Comparison of ENCODE assay signal across 31 cellular contexts in the genomic region with DNA sequence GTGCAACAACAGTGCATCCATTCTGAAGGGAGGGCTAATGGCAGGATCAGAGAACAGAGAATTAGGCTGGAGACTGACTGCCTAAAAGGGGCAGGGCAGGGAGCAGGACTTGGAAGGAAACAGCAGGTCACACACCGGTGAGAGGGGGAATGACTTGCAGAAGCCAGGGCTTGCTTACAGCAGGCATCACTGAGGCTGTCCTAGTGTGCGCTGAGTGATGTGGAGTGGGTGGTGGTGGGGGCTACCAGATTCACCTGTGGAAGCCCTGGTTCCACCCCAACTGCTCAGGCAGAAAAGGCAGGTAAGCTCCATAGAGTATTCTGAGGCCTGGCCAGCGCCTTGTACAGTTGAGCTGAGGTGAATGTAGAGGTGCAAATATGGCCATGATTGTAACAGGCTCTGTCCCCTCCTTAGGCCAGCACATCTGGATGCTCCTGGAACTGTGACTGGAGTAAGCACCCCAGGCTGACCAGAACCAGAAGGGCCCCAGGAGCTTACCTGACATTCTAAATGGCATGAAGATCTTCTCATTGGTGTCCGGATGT.
"Had no signal": no experiment of that assay in that cellular context is flagged by ENCODE, and none has a peak within 500 bp of the region (broad histone marks: within the 10 kb centered on the region; RNA-seq: fewer than 3 reads in every experiment).

No MANE protein-coding gene starts in this region.

- H3K27me3 ChIP-seq: ascending aorta, cardiac muscle cell, colonic mucosa, gastrocnemius medialis, neutrophil, suprapubic skin, tibial nerve had no signal

- H3K27me3 Mint-ChIP-seq: activated CD4-positive, alpha-beta memory T cell treated with anti-CD3 and anti-CD28 coated beads, Interleukin-2, amount 10 ng/mL, durations not matched to agents 7 days and 5 days; activated CD4-positive, alpha-beta T cell treated with anti-CD3 and anti-CD28 coated beads, Interleukin-2, amount 10 ng/mL, durations not matched to agents 7 days and 5 days; activated naive CD8-positive, alpha-beta T cell treated with anti-CD3 and anti-CD28 coated beads, Interleukin-2, amount 10 ng/mL, durations not matched to agents 7 days and 5 days; activated T-cell treated with anti-CD3 and anti-CD28 coated beads, Interleukin-2, amount 50 U/mL, for 24 hours; brain; stimulated activated naive B cell treated with anti-CD40 and anti-IgM and Interleukin-4, amounts not matched to agents 10 μg/mL and 1 μg/mL and 100 μg/mL, for 72 hours; T-helper 17 cell had no signal

- H3K4me3 ChIP-seq: ascending aorta, cardiac muscle cell, colonic mucosa, gastrocnemius medialis, lower lobe of right lung, prostate gland, smooth muscle cell, suprapubic skin, tibial nerve had no signal

- H3K4me1 Mint-ChIP-seq: activated CD4-positive, alpha-beta memory T cell treated with anti-CD3 and anti-CD28 coated beads, Interleukin-2, amount 10 ng/mL, durations not matched to agents 7 days and 5 days; activated CD4-positive, alpha-beta T cell treated with anti-CD3 and anti-CD28 coated beads, Interleukin-2, amount 10 ng/mL, durations not matched to agents 7 days and 5 days; activated naive CD4-positive, alpha-beta T cell treated with anti-CD3 and anti-CD28 coated beads, Interleukin-2, amount 10 ng/mL, durations not matched to agents 7 days and 5 days; activated naive CD8-positive, alpha-beta T cell treated with anti-CD3 and anti-CD28 coated beads, Interleukin-2, amount 10 ng/mL, durations not matched to agents 7 days and 5 days; brain; immature natural killer cell; natural killer cell; T-helper 17 cell had no signal

- H3K27ac ChIP-seq: cardiac muscle cell, colonic mucosa, gastrocnemius medialis, lower lobe of right lung, neutrophil, prostate gland, suprapubic skin had no signal

- ATAC-seq: gastrocnemius medialis; lower lobe of right lung; natural killer cell; stimulated activated naive B cell treated with anti-CD40 and anti-IgM and Interleukin-4, amounts not matched to agents 10 μg/mL and 1 μg/mL and 100 μg/mL, for 72 hours; T-helper 17 cell; WTC11 had no signal

- H3K9me3 Mint-ChIP-seq: activated CD4-positive, alpha-beta memory T cell treated with anti-CD3 and anti-CD28 coated beads, Interleukin-2, amount 10 ng/mL, durations not matched to agents 7 days and 5 days; activated CD4-positive, alpha-beta T cell treated with anti-CD3 and anti-CD28 coated beads, Interleukin-2, amount 10 ng/mL, durations not matched to agents 7 days and 5 days; activated naive CD4-positive, alpha-beta T cell treated with anti-CD3 and anti-CD28 coated beads, Interleukin-2, amount 10 ng/mL, durations not matched to agents 7 days and 5 days; activated naive CD8-positive, alpha-beta T cell treated with anti-CD3 and anti-CD28 coated beads, Interleukin-2, amount 10 ng/mL, durations not matched to agents 7 days and 5 days; activated T-cell treated with anti-CD3 and anti-CD28 coated beads, Interleukin-2, amount 50 U/mL, for 24 hours; immature natural killer cell; natural killer cell; stimulated activated naive B cell treated with anti-CD40 and anti-IgM and Interleukin-4, amounts not matched to agents 10 μg/mL and 1 μg/mL and 100 μg/mL, for 72 hours had no signal

- H3K27ac Mint-ChIP-seq: activated CD4-positive, alpha-beta memory T cell treated with anti-CD3 and anti-CD28 coated beads, Interleukin-2, amount 10 ng/mL, durations not matched to agents 7 days and 5 days; activated CD4-positive, alpha-beta T cell treated with anti-CD3 and anti-CD28 coated beads, Interleukin-2, amount 10 ng/mL, durations not matched to agents 7 days and 5 days; activated naive CD4-positive, alpha-beta T cell treated with anti-CD3 and anti-CD28 coated beads, Interleukin-2, amount 10 ng/mL, durations not matched to agents 7 days and 5 days; activated naive CD8-positive, alpha-beta T cell treated with anti-CD3 and anti-CD28 coated beads, Interleukin-2, amount 10 ng/mL, durations not matched to agents 7 days and 5 days; activated T-cell treated with anti-CD3 and anti-CD28 coated beads, Interleukin-2, amount 50 U/mL, for 24 hours; brain; immature natural killer cell; natural killer cell; stimulated activated naive B cell treated with anti-CD40 and anti-IgM and Interleukin-4, amounts not matched to agents 10 μg/mL and 1 μg/mL and 100 μg/mL, for 72 hours; T-helper 17 cell; WTC11 had no signal

- H3K36me3 ChIP-seq: ascending aorta, cardiac muscle cell, colonic mucosa, lower lobe of right lung, prostate gland had no signal

- H3K4me3 Mint-ChIP-seq: activated CD4-positive, alpha-beta memory T cell treated with anti-CD3 and anti-CD28 coated beads, Interleukin-2, amount 10 ng/mL, durations not matched to agents 7 days and 5 days; activated CD4-positive, alpha-beta T cell treated with anti-CD3 and anti-CD28 coated beads, Interleukin-2, amount 10 ng/mL, durations not matched to agents 7 days and 5 days; activated naive CD4-positive, alpha-beta T cell treated with anti-CD3 and anti-CD28 coated beads, Interleukin-2, amount 10 ng/mL, durations not matched to agents 7 days and 5 days; activated naive CD8-positive, alpha-beta T cell treated with anti-CD3 and anti-CD28 coated beads, Interleukin-2, amount 10 ng/mL, durations not matched to agents 7 days and 5 days; activated T-cell treated with anti-CD3 and anti-CD28 coated beads, Interleukin-2, amount 50 U/mL, for 24 hours; brain; immature natural killer cell; natural killer cell; stimulated activated naive B cell treated with anti-CD40 and anti-IgM and Interleukin-4, amounts not matched to agents 10 μg/mL and 1 μg/mL and 100 μg/mL, for 72 hours; T-helper 17 cell; WTC11 had no signal

- H3K9me3 ChIP-seq: ascending aorta, colonic mucosa, gastrocnemius medialis, lower lobe of right lung, neutrophil, prostate gland, suprapubic skin, tibial nerve had no signal

- H3K4me1 ChIP-seq: colonic mucosa, gastrocnemius medialis, lower lobe of right lung, prostate gland, suprapubic skin had no signal

- H3K36me3 Mint-ChIP-seq: activated naive CD4-positive, alpha-beta T cell treated with anti-CD3 and anti-CD28 coated beads, Interleukin-2, amount 10 ng/mL, durations not matched to agents 7 days and 5 days; activated naive CD8-positive, alpha-beta T cell treated with anti-CD3 and anti-CD28 coated beads, Interleukin-2, amount 10 ng/mL, durations not matched to agents 7 days and 5 days; natural killer cell; WTC11 had no signal

- DNase-seq: activated CD4-positive, alpha-beta memory T cell treated with anti-CD3 and anti-CD28 coated beads, Interleukin-2, amount 10 ng/mL, durations not matched to agents 7 days and 5 days; activated CD4-positive, alpha-beta T cell treated with anti-CD3 and anti-CD28 coated beads for 1 hour; activated CD4-positive, alpha-beta T cell treated with anti-CD3 and anti-CD28 coated beads, Interleukin-2, amount 10 ng/mL, durations not matched to agents 7 days and 5 days; activated CD8-positive, alpha-beta memory T cell treated with anti-CD3 and anti-CD28 coated beads, Interleukin-2, amount 50 U/mL, for 48 hours; activated gamma-delta T cell; activated naive CD4-positive, alpha-beta T cell treated with anti-CD3 and anti-CD28 coated beads, Interleukin-2, amount 10 ng/mL, durations not matched to agents 7 days and 5 days; activated naive CD8-positive, alpha-beta T cell treated with anti-CD3 and anti-CD28 coated beads, Interleukin-2, amount 10 ng/mL, durations not matched to agents 7 days and 5 days; activated T-cell treated with anti-CD3 and anti-CD28 coated beads, Interleukin-2, amount 50 U/mL, for 24 hours; cerebellar nuclear complex; colonic mucosa; effector CD8-positive, alpha-beta T cell; gastrocnemius medialis; hippocampal formation; immature natural killer cell; lower lobe of right lung; mesenchymal stem cell; natural killer cell; retina; stimulated activated CD4-positive, alpha-beta T cell treated with anti-CD3 and anti-CD28 coated beads, Interleukin-15, amount 100 ng/mL, for 24 hours; stimulated activated CD4-positive, alpha-beta T cell treated with anti-CD3 and anti-CD28 coated beads, Interleukin-2, amount 100 ng/mL, for 24 hours; stimulated activated naive B cell treated with anti-CD40 and anti-IgM and Interleukin-4, amounts not matched to agents 10 μg/mL and 1 μg/mL and 100 μg/mL, for 72 hours; T-helper 17 cell had no signal

- H3K4me2 ChIP-seq: smooth muscle cell had no signal
